In genomic region chr22:19559324-19559811, GRCh38 we compare ENCODE assay signal across 31 cellular contexts. TPM values are rescaled to one million over a fixed set of nuclear protein-coding genes. Genes with fewer than 3 reads are reported as not detected.
DNase-seq lines count a peak whose midpoint lies in the region; ATAC-seq, FAIRE-seq and TF ChIP-seq lines count a peak whose summit lies in the region.
"Had no signal": no experiment of that assay in that cellular context is flagged by ENCODE, and none has a peak within 500 bp of the region (broad histone marks: within the 10 kb centered on the region; RNA-seq: fewer than 3 reads in every experiment).

No MANE protein-coding gene starts in this region.

- no peak overlapping the region for H3K4ac ChIP-seq in H1 (replicated peaks; ENCODE audit: insufficient read length, low read depth, low read length)

- H3K9me2 ChIP-seq in Loucy (replicated peaks; ENCODE audit: low read depth, low read length), result no peaks in the 10 kb centered on the region

- H2BK5ac ChIP-seq in H1 (ENCODE audit: low read depth, low read length), result no peak overlapping the region

- WGBS in H1 (ENCODE audit: extremely low coverage in 1 of 2, insufficient coverage in 1 of 2, insufficient read length in 1 of 2, insufficient replicate concordance in 2 of 2, low coverage in 1 of 2, low lambda C conversion rate in 2 of 2, missing lambda C conversion rate in 1 of 2), 2 experiments, result 83% methylated on average over 9 of the region's 9 CpGs; no CpG with 5 or more reads in 1 of the 2 experiments

- H3K4me2 ChIP-seq in Loucy (ENCODE audit: low read depth, low read length, poor library complexity, severe bottlenecking) (peak overlapping the region; percentile 19), H1 (ENCODE audit: insufficient read depth in 1 of 2, low read depth in 2 of 2, low read length in 2 of 2) (no peak overlapping the region)
- H3K4me2 ChIP-seq: BLaER1 had no signal

- no peaks in the 10 kb centered on the region for H3K27me3 ChIP-seq in Loucy (ENCODE audit: insufficient read depth, low read length, poor library complexity, severe bottlenecking)
- peaks cover 0 to 2% (median 0%) of the 10 kb centered on the region in 4 experiments; a peak in 1 of 7 replicates for H3K27me3 ChIP-seq in H1 (replicated peaks in 1 of 4; ENCODE audit: control insufficient read depth in 3 of 4, extremely low read depth in 1 of 4, insufficient read depth in 3 of 4, low read length in 3 of 4)
- H3K27me3 ChIP-seq: BLaER1, upper lobe of right lung had no signal

- H4K20me1 ChIP-seq in Loucy (ENCODE audit: insufficient read depth, low read length, poor library complexity, severe bottlenecking), result no peaks in the 10 kb centered on the region
- H4K20me1 ChIP-seq in H1 (replicated peaks in 1 of 2; ENCODE audit: control insufficient read depth in 1 of 2, insufficient read depth in 2 of 2, low read length in 2 of 2), result no peaks in the 10 kb centered on the region
- H4K20me1 ChIP-seq: BLaER1 had no signal

- TF ChIP-seq EP300 in H1 (IDR thresholded peaks at IDR 0.05; ENCODE audit: borderline replicate concordance in 1 of 2, low read depth in 2 of 2, low read length in 2 of 2), result no peak

- H3K79me2 ChIP-seq in Loucy (ENCODE audit: insufficient read depth, low read length) (0 out of 2 replicates have a peak, but pooled peaks cover under 1% of the 10 kb centered on the region), H1 (ENCODE audit: control insufficient read depth in 1 of 2, insufficient read depth in 2 of 2, low read length in 2 of 2) (no peaks in the 10 kb centered on the region)

- no peak overlapping the region for H2AK5ac ChIP-seq in H1 (ENCODE audit: low read depth, low read length)

- H3K4me1 ChIP-seq in Loucy (ENCODE audit: insufficient read depth, low read length, poor library complexity, severe bottlenecking), result peaks cover 15% of the 10 kb centered on the region
- peaks cover 0 to 5% (median 1%) of the 10 kb centered on the region in 4 experiments; a peak in 6 of 7 replicates for H3K4me1 ChIP-seq in H1 (replicated peaks in 1 of 4; ENCODE audit: control insufficient read depth in 3 of 4, insufficient read depth in 4 of 4, low read length in 3 of 4)
- H3K4me1 ChIP-seq: BLaER1, Caco-2, upper lobe of right lung had no signal

- no peak overlapping the region for H2BK120ac ChIP-seq in H1 (replicated peaks; ENCODE audit: low read depth, low read length)

- no peak overlapping the region for H3K27ac ChIP-seq in H1 (ENCODE audit: low read depth, low read length)
- H3K27ac ChIP-seq: BLaER1, lower lobe of right lung, upper lobe of right lung had no signal

- H3K18ac ChIP-seq in H1 (ENCODE audit: extremely low read depth, low read length), result no peak overlapping the region; the same call in 1 of the 2 replicates

- H3K23me2 ChIP-seq in H1 (ENCODE audit: low read depth, low read length), result no peaks in the 10 kb centered on the region

- DNase-seq in H1 (ENCODE audit: low read depth in 1 of 2, low spot score in 2 of 2) (no peak), mesenteric fat pad (ENCODE audit: low spot score) (peak; percentile 77), NCI-H2171 (lab: John Stamatoyannopoulos, UW) (no peak), DMS 273 (lab: John Stamatoyannopoulos, UW; ENCODE audit: unreplicated experiment) (no peak)
- DNase-seq: activated CD4-positive, alpha-beta memory T cell treated with anti-CD3 and anti-CD28 coated beads for 36 hours; activated CD8-positive, alpha-beta memory T cell treated with anti-CD3 and anti-CD28 coated beads, Interleukin-2, amount 50 U/mL, for 4 hours; activated naive CD4-positive, alpha-beta T cell; effector memory CD8-positive, alpha-beta T cell; lower lobe of right lung; mucosa of descending colon; NCI-H1436 treated with DMSO at 0.1 percent for 48 hours; NCI-H2081 treated with DMSO at 0.1 percent for 48 hours; NCI-H345; NCI-H774; small intestine; stimulated activated naive CD4-positive, alpha-beta T cell treated with Interleukin-2 at 50 U/mL for 16 hours; upper lobe of right lung had no signal

- peak overlapping the region; percentile 3; the same call in 1 of the 2 replicates for H2BK15ac ChIP-seq in H1 (ENCODE audit: low read length)

- no peak overlapping the region for H3K56ac ChIP-seq in H1 (replicated peaks; ENCODE audit: insufficient read length, low read depth, low read length)

- H3F3A ChIP-seq in Loucy (ENCODE audit: low read depth), result no peaks in the 10 kb centered on the region

- no peak overlapping the region for H4K5ac ChIP-seq in H1 (ENCODE audit: insufficient read length, low read depth, low read length)

- POLR2A ChIA-PET in H1 (lab: Charles Lee; ENCODE audit: partially characterized antibody), result interaction anchor here (1.2 to 1.6 kb wide), 2 partner anchors 21 to 57 kb away, joined by 3 read pairs; no protein-coding TSS in a partner anchor

- TF ChIP-seq CTCF in GM12875 (IDR thresholded peaks at IDR 0.05; ENCODE audit: borderline replicate concordance, insufficient read depth, low read depth, low read length), result peak; percentile 16; the same call in 1 of the 2 replicates
- TF ChIP-seq CTCF in Loucy (conservative IDR thresholded peaks at IDR 0.05; ENCODE audit: low read length), result peak; percentile 53
- peak; percentile 21 to 52 (median 50); a peak in 3 of 4 replicates for TF ChIP-seq CTCF in H1 (IDR thresholded peaks at IDR 0.05; ENCODE audit: control extremely low read depth in 1 of 3, insufficient read depth in 1 of 3, low read depth in 1 of 3, low read length in 3 of 3)

- H3K9me3 ChIP-seq in Loucy (ENCODE audit: insufficient read depth, low read depth, low read length), result peaks cover 3% of the 10 kb centered on the region; the same call in 1 of the 2 replicates
- no peaks in the 10 kb centered on the region for H3K9me3 ChIP-seq in H1 (ENCODE audit: insufficient read depth in 2 of 2, low read depth in 1 of 2, low read length in 1 of 2)
- H3K9me3 ChIP-seq: BLaER1, Caco-2, lower lobe of right lung, mucosa of descending colon, upper lobe of right lung had no signal

- no peak overlapping the region for H3K4me3 ChIP-seq in GM12875 (ENCODE audit: low read depth, low read length)
- no peak overlapping the region for H3K4me3 ChIP-seq in Loucy (ENCODE audit: low read length, poor library complexity, severe bottlenecking)
- no peak overlapping the region for H3K4me3 ChIP-seq in H1 (ENCODE audit: extremely low read depth in 1 of 4, insufficient read depth in 2 of 4, low read depth in 3 of 4, low read length in 4 of 4)
- H3K4me3 ChIP-seq: BLaER1, lower lobe of right lung, mucosa of descending colon, upper lobe of right lung had no signal

- no peaks in the 10 kb centered on the region for H3K36me3 ChIP-seq in Loucy (ENCODE audit: insufficient read depth, low read length)
- no peaks in the 10 kb centered on the region for H3K36me3 ChIP-seq in H1 (ENCODE audit: control insufficient read depth in 2 of 4, insufficient read depth in 4 of 4, low read length in 3 of 4)
- H3K36me3 ChIP-seq: BLaER1, lower lobe of right lung, upper lobe of right lung had no signal

- H2AFZ ChIP-seq in Loucy (ENCODE audit: low read length), result 0 out of 2 replicates have a peak overlapping the region, but pooled peaks have one; percentile 23
- peak overlapping the region; percentile 87; the same call in 1 of the 2 replicates for H2AFZ ChIP-seq in H1 (ENCODE audit: low read length)

- no peak for FAIRE-seq in H1 (lab: Jason Lieb, UNC)
- FAIRE-seq: GM18507, GM19239, H54, small intestine had no signal

- no peak overlapping the region for H3K14ac ChIP-seq in H1 (ENCODE audit: insufficient read length)

- H2BK12ac ChIP-seq in H1 (ENCODE audit: low read depth, low read length), result no peak overlapping the region; the same call in 1 of the 2 replicates

- TF ChIP-seq RAD21 in H1 (IDR thresholded peaks at IDR 0.05 in 1 of 2, conservative IDR thresholded peaks at IDR 0.05 in 1 of 2; ENCODE audit: low read depth in 2 of 2, low read length in 2 of 2), result peak; percentile 31 to 56

- H4K91ac ChIP-seq in H1 (replicated peaks; ENCODE audit: insufficient read length, low read length), result peak overlapping the region; percentile 7

- no peaks in the 10 kb centered on the region for H3K79me1 ChIP-seq in H1 (ENCODE audit: low read depth, low read length)

- CTCF ChIA-PET in H1 (lab: Charles Lee; ENCODE audit: partially characterized antibody), result interaction anchor here (0.6 to 3.5 kb wide), 9 partner anchors 9 to 70 kb away, joined by 3 to 17 read pairs (median 4); no protein-coding TSS in a partner anchor

- no peak for TF ChIP-seq POLR2A in H1 (IDR thresholded peaks at IDR 0.05; ENCODE audit: control extremely low read depth in 1 of 2, low read depth in 2 of 2, low read length in 2 of 2)

- ATAC-seq in HG02884 (IDR thresholded peaks at IDR 0.05; ENCODE audit: unreplicated experiment), result no peak
- no peak for ATAC-seq in HG03175 (IDR thresholded peaks at IDR 0.05; ENCODE audit: unreplicated experiment)
- ATAC-seq: activated CD4-positive, CD25-positive, alpha-beta regulatory T cell treated with anti-CD3 and anti-CD28 coated beads, Interleukin-2, amount 50 U/mL, for 24 hours; effector memory CD8-positive, alpha-beta T cell; lower lobe of right lung; mucosa of descending colon; natural killer cell treated with Interleukin-12 subunit alpha and Interleukin-12 subunit beta and Interleukin-15 and Interleukin-18, amount 100 ng/mL, for 72 hours; upper lobe of right lung had no signal

- H2BK20ac ChIP-seq in H1 (ENCODE audit: low read length), result no peak overlapping the region; the same call in 1 of the 2 replicates

- H4K8ac ChIP-seq in H1 (ENCODE audit: extremely low read depth, insufficient read depth, low read length), result peak overlapping the region; percentile 82

- H3K9ac ChIP-seq in Loucy (ENCODE audit: low read depth, low read length, poor library complexity, severe bottlenecking), result no peak overlapping the region
- no peak overlapping the region for H3K9ac ChIP-seq in H1 (replicated peaks in 1 of 4; ENCODE audit: extremely low read depth in 1 of 4, low read depth in 3 of 4, low read length in 3 of 4)
- H3K9ac ChIP-seq: BLaER1 had no signal

- H3K23ac ChIP-seq in H1 (ENCODE audit: insufficient read length), result no peak overlapping the region

TF ChIP-seq in H1, 55 proteins besides CTCF, POLR2A, EP300 and RAD21 (continues in another document):
- no peak for TF ChIP-seq KDM5A (IDR thresholded peaks at IDR 0.05; ENCODE audit: low read length)
- TF ChIP-seq FOSL1 (IDR thresholded peaks at IDR 0.05; ENCODE audit: insufficient read depth, low read depth, low read length), result no peak
- TF ChIP-seq SP4 (IDR thresholded peaks at IDR 0.05; ENCODE audit: low read length), result no peak
- TF ChIP-seq SIN3A (conservative IDR thresholded peaks at IDR 0.05 in 1 of 2, IDR thresholded peaks at IDR 0.05 in 1 of 2; ENCODE audit: low read depth in 1 of 2, low read length in 2 of 2), result no peak

RNA-seq across cellular contexts. Expression of gene CLDN5, which starts 35.2 kb away (rescaled TPM):
- 0.69 and 1.6 TPM in 2 replicates for total RNA-seq in H1 (2021; fragmentation: NEBNext Ultra II Directional; extraction: Animal tissue kit (Norgen Biotek cat#: 25700))
- polyA plus RNA-seq in H1 (2011; rRNA removed), result 1.2 and 2.5 TPM in 2 replicates
- polyA plus RNA-seq in H1 (2011; cell fraction: cytosol; rRNA removed), result 1.4 TPM
- 1.6 TPM for polyA plus RNA-seq in H1 (2011; cell fraction: nucleus; rRNA removed)
- polyA plus RNA-seq in H1 (2012, experiment 1 of 2), result 0.51 to 1.3 TPM (median 0.91 TPM) in 4 replicates
- polyA plus RNA-seq in H1 (2012, experiment 2 of 2), result 0.83 TPM
- 1.2 TPM for polyA plus RNA-seq in H1 (2013, experiment 1 of 2)
- polyA plus RNA-seq in H1 (2013, experiment 2 of 2), result 1.4 TPM
- polyA minus RNA-seq in H1 (2011; rRNA and poly(A)+ RNA removed), result 0.16 and 0.44 TPM in 2 replicates
- polyA minus RNA-seq in H1 (2011; cell fraction: cytosol; rRNA and poly(A)+ RNA removed), result 1.1 TPM
- polyA minus RNA-seq in H1 (2011; cell fraction: nucleus; rRNA and poly(A)+ RNA removed), result 4.3 TPM
- 151 TPM for total RNA-seq in mesenteric fat pad
- total RNA-seq: Caco-2; fibroblast of villous mesenchyme; natural killer cell treated with Interleukin-12 subunit alpha and Interleukin-12 subunit beta and Interleukin-15 and Interleukin-18, amount 100 ng/mL, for 72 hours; osteoblast; SK-MEL-5 had no signal

Comparison
In these comparisons a context has a peak if more than half of its experiments do, and no peak if none do; other contexts are left out.
1. RNA of gene CLDN5, which starts 35.2 kb away (total RNA-seq): 151 TPM in mesenteric fat pad (single experiment); 0.69 to 1.6 TPM in H1; every median in the first group is over 10 times any median in the second.
2. Peak in every context shown above with its lines, with median percentiles within 50 percentile points of each other: CTCF ChIP-seq.